ENCODE assay signal across 15 cellular contexts in genomic region chr3:11283126-11283478, GRCh38. TPM values are rescaled to one million over a fixed set of nuclear protein-coding genes. Genes with fewer than 3 reads are reported as not detected.
A peak's percentile ranks its signal among the peaks of the same experiment; 100 is the strongest.
DNase-seq lines count a peak whose midpoint lies in the region; ATAC-seq and TF ChIP-seq lines count a peak whose summit lies in the region.
"Had no signal": no experiment of that assay in that cellular context is flagged by ENCODE, and none has a peak within 500 bp of the region (broad histone marks: within the 10 kb centered on the region; RNA-seq: fewer than 3 reads in every experiment).

No MANE protein-coding gene starts in this region.

- H3K9me3 ChIP-seq in right atrium auricular region: no peaks in the 10 kb centered on the region
- no peaks in the 10 kb centered on the region for H3K9me3 ChIP-seq in uterus

- H3K27ac ChIP-seq in right atrium auricular region: peak overlapping the region; percentile 9
- H3K27ac ChIP-seq in uterus: peak overlapping the region; percentile 35 to 46

- peaks cover 76% of the 10 kb centered on the region for H3K36me3 Mint-ChIP-seq in dendritic cell treated with granulocyte-macrophage colony-stimulating factor and Interleukin-4, amounts not matched to agents 40 ng/mL and 50 ng/mL, for 4 days (ENCODE audit: low read depth)
- peaks cover 16% of the 10 kb centered on the region for H3K36me3 Mint-ChIP-seq in nephron (ENCODE audit: low read depth)
- H3K36me3 Mint-ChIP-seq: natural killer cell had no signal

- peaks cover 64% of the 10 kb centered on the region for H3K4me1 Mint-ChIP-seq in dendritic cell treated with granulocyte-macrophage colony-stimulating factor and Interleukin-4, amounts not matched to agents 40 ng/mL and 50 ng/mL, for 4 days (ENCODE audit: low read depth)
- H3K4me1 Mint-ChIP-seq in nephron: peaks cover 32% of the 10 kb centered on the region

- H3K27ac Mint-ChIP-seq in dendritic cell treated with granulocyte-macrophage colony-stimulating factor and Interleukin-4, amounts not matched to agents 40 ng/mL and 50 ng/mL, for 4 days: peak overlapping the region; percentile 79
- H3K27ac Mint-ChIP-seq in nephron: peak overlapping the region; percentile 85 to 94 (median 90)
- H3K27ac Mint-ChIP-seq: stimulated activated naive CD8-positive, alpha-beta T cell treated with anti-CD3 and anti-CD28 coated beads, Interleukin-15, Interleukin-2, amounts not matched to agents 100 ng/mL and 50 ng/mL, for 24 hours had no signal

- intact Hi-C loops in left cardiac atrium (cut with DNase I): no loop called here
- intact Hi-C loops in dendritic cell treated with granulocyte-macrophage colony-stimulating factor and Interleukin-4, amounts not matched to agents 40 ng/mL and 50 ng/mL, for 4 days (cut with micrococcal nuclease): no loop called here
- intact Hi-C loops in uterus (cut with DNase I; ENCODE audit: low total_unique reads): no loop called here

- H3K9me3 Mint-ChIP-seq in dendritic cell treated with granulocyte-macrophage colony-stimulating factor and Interleukin-4, amounts not matched to agents 40 ng/mL and 50 ng/mL, for 4 days: no peaks in the 10 kb centered on the region
- H3K9me3 Mint-ChIP-seq in nephron: no peaks in the 10 kb centered on the region
- H3K9me3 Mint-ChIP-seq: activated CD4-positive, alpha-beta memory T cell treated with anti-CD3 and anti-CD28 coated beads, Interleukin-2, amount 10 ng/mL, durations not matched to agents 7 days and 5 days; natural killer cell; stimulated activated naive CD8-positive, alpha-beta T cell treated with anti-CD3 and anti-CD28 coated beads, Interleukin-15, Interleukin-2, amounts not matched to agents 100 ng/mL and 50 ng/mL, for 24 hours had no signal

- TF ChIP-seq POLR2A in uterus (IDR thresholded peaks at IDR 0.05): no peak

- H3K4me3 ChIP-seq in right atrium auricular region: no peak overlapping the region
- no peak overlapping the region for H3K4me3 ChIP-seq in uterus
- H3K4me3 ChIP-seq: K562 had no signal

- ATAC-seq in left cardiac atrium (no peak), HG02973 (IDR thresholded peaks at IDR 0.05; ENCODE audit: unreplicated experiment) (no peak)
- ATAC-seq: K562, natural killer cell had no signal

- H3K36me3 ChIP-seq in right atrium auricular region: no peaks in the 10 kb centered on the region
- H3K36me3 ChIP-seq in uterus: no peaks in the 10 kb centered on the region

- H3K27me3 ChIP-seq in right atrium auricular region (no peaks in the 10 kb centered on the region), uterus (no peaks in the 10 kb centered on the region)

- H3K27me3 Mint-ChIP-seq in dendritic cell treated with granulocyte-macrophage colony-stimulating factor and Interleukin-4, amounts not matched to agents 40 ng/mL and 50 ng/mL, for 4 days: no peaks in the 10 kb centered on the region
- no peaks in the 10 kb centered on the region for H3K27me3 Mint-ChIP-seq in nephron (ENCODE audit: low read depth)
- H3K27me3 Mint-ChIP-seq: activated CD4-positive, alpha-beta memory T cell treated with anti-CD3 and anti-CD28 coated beads, Interleukin-2, amount 10 ng/mL, durations not matched to agents 7 days and 5 days; stimulated activated naive CD8-positive, alpha-beta T cell treated with anti-CD3 and anti-CD28 coated beads, Interleukin-15, Interleukin-2, amounts not matched to agents 100 ng/mL and 50 ng/mL, for 24 hours had no signal

- H3K4me1 ChIP-seq in right atrium auricular region (peaks cover 0 to 32% of the 10 kb centered on the region in 2 donors), uterus (peaks cover 4 to 13% of the 10 kb centered on the region in 2 donors)

- DNase-seq in right atrium auricular region (ENCODE audit: low spot score) (no peak), left cardiac atrium (no peak), uterus (no peak), T1000 (lab: John Stamatoyannopoulos, UW) (no peak), superior temporal gyrus (ENCODE audit: extremely low spot score) (no peak)
- DNase-seq: activated CD4-positive, alpha-beta memory T cell treated with anti-CD3 and anti-CD28 coated beads, Interleukin-2, amount 10 ng/mL, durations not matched to agents 7 days and 5 days; DMS153; H7; natural killer cell; NCI-H748 treated with DMSO at 0.1 percent for 48 hours had no signal

- TF ChIP-seq CTCF in right atrium auricular region (IDR thresholded peaks at IDR 0.05) (no peak), nephron (IDR thresholded peaks at IDR 0.05; ENCODE audit: unreplicated experiment in 3 of 3) (no peak), uterus (IDR thresholded peaks at IDR 0.05) (no peak)

- H3K4me3 Mint-ChIP-seq in dendritic cell treated with granulocyte-macrophage colony-stimulating factor and Interleukin-4, amounts not matched to agents 40 ng/mL and 50 ng/mL, for 4 days: no peak overlapping the region
- peak overlapping the region in 2 of 3 experiments; percentile 3 to 15 for H3K4me3 Mint-ChIP-seq in nephron
- H3K4me3 Mint-ChIP-seq: activated CD4-positive, alpha-beta memory T cell treated with anti-CD3 and anti-CD28 coated beads, Interleukin-2, amount 10 ng/mL, durations not matched to agents 7 days and 5 days; natural killer cell; stimulated activated naive CD8-positive, alpha-beta T cell treated with anti-CD3 and anti-CD28 coated beads, Interleukin-15, Interleukin-2, amounts not matched to agents 100 ng/mL and 50 ng/mL, for 24 hours had no signal

RNA-seq across cellular contexts. Expression of gene ATG7, which starts 10.9 kb away (rescaled TPM):
- total RNA-seq in right atrium auricular region (10 to 100 TPM; 15.2 to 23.8 TPM), left cardiac atrium (10 to 100 TPM; 21.7 to 22.8 TPM), uterus (100 to 1,000 TPM in 2 of 4 donors, 10 to 100 TPM in 2; 54.8 to 126 (median 100) TPM)
